In the genomic region with DNA sequence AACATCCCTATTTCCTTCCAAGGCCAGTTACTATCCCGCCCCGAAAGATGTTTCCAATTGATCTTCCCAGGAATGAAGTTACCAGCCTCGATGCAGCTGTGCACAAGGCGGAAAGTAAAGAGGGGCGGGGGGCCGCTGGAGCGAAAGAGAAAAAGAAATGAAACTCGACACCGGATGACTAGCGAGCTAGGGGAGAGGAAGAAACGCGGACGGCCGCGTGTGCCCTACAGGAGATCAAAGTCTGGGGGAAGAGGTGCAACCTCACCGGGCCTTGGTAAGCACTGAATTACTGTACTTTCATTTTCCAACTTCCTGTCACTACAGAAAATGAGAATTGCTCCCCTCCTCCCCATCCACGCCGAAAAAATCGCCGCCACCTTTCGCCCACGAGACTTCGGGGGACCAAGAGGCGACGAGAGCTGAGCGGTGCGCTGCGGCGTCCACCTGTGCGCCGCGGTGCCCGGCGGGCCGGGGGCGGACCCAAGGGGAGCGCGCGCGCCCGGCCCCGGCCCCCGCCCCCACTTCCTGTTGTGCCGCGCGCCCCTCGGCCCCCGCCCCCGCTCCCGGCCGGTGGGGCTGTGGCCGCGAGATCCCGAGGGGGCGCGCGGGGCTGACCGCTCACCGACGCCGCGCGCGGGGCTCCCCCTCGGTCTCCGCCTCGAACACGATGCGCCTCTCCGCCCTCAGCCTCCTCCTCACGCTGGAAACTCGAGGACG, we compare ENCODE assay signal across 1 cellular context.
A peak's percentile ranks its signal among the peaks of the same experiment; 100 is the strongest.
TF ChIP-seq lines count a peak whose summit lies in the region.

No MANE protein-coding gene starts in this region.

TF ChIP-seq in GM12878, 131 proteins besides CTCF, POLR2A, EP300 and RAD21 (continued from another document and continues in another):
- TF ChIP-seq, protein P1, sequence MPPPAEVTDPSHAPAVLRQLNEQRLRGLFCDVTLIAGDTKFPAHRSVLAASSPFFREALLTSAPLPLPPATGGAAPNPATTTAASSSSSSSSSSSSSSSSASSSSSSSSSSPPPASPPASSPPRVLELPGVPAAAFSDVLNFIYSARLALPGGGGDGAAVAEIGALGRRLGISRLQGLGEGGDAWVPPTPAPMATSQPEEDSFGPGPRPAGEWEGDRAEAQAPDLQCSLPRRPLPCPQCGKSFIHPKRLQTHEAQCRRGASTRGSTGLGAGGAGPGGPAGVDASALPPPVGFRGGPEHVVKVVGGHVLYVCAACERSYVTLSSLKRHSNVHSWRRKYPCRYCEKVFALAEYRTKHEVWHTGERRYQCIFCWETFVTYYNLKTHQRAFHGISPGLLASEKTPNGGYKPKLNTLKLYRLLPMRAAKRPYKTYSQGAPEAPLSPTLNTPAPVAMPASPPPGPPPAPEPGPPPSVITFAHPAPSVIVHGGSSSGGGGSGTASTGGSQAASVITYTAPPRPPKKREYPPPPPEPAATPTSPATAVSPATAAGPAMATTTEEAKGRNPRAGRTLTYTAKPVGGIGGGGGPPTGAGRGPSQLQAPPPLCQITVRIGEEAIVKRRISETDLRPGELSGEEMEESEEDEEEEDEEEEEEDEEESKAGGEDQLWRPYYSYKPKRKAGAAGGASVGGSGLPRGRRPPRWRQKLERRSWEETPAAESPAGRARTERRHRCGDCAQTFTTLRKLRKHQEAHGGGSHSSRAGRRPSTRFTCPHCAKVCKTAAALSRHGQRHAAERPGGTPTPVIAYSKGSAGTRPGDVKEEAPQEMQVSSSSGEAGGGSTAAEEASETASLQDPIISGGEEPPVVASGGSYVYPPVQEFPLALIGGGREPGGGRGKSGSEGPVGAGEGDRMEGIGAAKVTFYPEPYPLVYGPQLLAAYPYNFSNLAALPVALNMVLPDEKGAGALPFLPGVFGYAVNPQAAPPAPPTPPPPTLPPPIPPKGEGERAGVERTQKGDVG (CRISPR knock-in tag; IDR thresholded peaks at IDR 0.05): no peak
- no peak for TF ChIP-seq HDAC6 (IDR thresholded peaks at IDR 0.05; ENCODE audit: unreplicated experiment)
- TF ChIP-seq EZH2 (IDR thresholded peaks at IDR 0.05; ENCODE audit: borderline replicate concordance, control insufficient read depth, low read depth, low read length): no peak
- no peak for TF ChIP-seq SUZ12 (IDR thresholded peaks at IDR 0.05; ENCODE audit: unreplicated experiment)
- TF ChIP-seq, protein P2, sequence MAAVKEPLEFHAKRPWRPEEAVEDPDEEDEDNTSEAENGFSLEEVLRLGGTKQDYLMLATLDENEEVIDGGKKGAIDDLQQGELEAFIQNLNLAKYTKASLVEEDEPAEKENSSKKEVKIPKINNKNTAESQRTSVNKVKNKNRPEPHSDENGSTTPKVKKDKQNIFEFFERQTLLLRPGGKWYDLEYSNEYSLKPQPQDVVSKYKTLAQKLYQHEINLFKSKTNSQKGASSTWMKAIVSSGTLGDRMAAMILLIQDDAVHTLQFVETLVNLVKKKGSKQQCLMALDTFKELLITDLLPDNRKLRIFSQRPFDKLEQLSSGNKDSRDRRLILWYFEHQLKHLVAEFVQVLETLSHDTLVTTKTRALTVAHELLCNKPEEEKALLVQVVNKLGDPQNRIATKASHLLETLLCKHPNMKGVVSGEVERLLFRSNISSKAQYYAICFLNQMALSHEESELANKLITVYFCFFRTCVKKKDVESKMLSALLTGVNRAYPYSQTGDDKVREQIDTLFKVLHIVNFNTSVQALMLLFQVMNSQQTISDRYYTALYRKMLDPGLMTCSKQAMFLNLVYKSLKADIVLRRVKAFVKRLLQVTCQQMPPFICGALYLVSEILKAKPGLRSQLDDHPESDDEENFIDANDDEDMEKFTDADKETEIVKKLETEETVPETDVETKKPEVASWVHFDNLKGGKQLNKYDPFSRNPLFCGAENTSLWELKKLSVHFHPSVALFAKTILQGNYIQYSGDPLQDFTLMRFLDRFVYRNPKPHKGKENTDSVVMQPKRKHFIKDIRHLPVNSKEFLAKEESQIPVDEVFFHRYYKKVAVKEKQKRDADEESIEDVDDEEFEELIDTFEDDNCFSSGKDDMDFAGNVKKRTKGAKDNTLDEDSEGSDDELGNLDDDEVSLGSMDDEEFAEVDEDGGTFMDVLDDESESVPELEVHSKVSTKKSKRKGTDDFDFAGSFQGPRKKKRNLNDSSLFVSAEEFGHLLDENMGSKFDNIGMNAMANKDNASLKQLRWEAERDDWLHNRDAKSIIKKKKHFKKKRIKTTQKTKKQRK (IDR thresholded peaks at IDR 0.05; ENCODE audit: low read depth, low read length): no peak
- no peak for TF ChIP-seq ZNF24 (IDR thresholded peaks at IDR 0.05)
- TF ChIP-seq, protein P3, sequence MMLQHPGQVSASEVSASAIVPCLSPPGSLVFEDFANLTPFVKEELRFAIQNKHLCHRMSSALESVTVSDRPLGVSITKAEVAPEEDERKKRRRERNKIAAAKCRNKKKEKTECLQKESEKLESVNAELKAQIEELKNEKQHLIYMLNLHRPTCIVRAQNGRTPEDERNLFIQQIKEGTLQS (IDR thresholded peaks at IDR 0.05; ENCODE audit: borderline replicate concordance, extremely low read depth, low read depth, low read length): no peak
- TF ChIP-seq BACH1 (IDR thresholded peaks at IDR 0.05; ENCODE audit: borderline replicate concordance): peak; percentile 35
- TF ChIP-seq KDM1A (IDR thresholded peaks at IDR 0.05; ENCODE audit: borderline replicate concordance): no peak
- TF ChIP-seq MXI1 (IDR thresholded peaks at IDR 0.05; ENCODE audit: low read depth, low read length): peak; percentile 91
- TF ChIP-seq RBBP5 (conservative IDR thresholded peaks at IDR 0.05): no peak
- TF ChIP-seq, protein P4, sequence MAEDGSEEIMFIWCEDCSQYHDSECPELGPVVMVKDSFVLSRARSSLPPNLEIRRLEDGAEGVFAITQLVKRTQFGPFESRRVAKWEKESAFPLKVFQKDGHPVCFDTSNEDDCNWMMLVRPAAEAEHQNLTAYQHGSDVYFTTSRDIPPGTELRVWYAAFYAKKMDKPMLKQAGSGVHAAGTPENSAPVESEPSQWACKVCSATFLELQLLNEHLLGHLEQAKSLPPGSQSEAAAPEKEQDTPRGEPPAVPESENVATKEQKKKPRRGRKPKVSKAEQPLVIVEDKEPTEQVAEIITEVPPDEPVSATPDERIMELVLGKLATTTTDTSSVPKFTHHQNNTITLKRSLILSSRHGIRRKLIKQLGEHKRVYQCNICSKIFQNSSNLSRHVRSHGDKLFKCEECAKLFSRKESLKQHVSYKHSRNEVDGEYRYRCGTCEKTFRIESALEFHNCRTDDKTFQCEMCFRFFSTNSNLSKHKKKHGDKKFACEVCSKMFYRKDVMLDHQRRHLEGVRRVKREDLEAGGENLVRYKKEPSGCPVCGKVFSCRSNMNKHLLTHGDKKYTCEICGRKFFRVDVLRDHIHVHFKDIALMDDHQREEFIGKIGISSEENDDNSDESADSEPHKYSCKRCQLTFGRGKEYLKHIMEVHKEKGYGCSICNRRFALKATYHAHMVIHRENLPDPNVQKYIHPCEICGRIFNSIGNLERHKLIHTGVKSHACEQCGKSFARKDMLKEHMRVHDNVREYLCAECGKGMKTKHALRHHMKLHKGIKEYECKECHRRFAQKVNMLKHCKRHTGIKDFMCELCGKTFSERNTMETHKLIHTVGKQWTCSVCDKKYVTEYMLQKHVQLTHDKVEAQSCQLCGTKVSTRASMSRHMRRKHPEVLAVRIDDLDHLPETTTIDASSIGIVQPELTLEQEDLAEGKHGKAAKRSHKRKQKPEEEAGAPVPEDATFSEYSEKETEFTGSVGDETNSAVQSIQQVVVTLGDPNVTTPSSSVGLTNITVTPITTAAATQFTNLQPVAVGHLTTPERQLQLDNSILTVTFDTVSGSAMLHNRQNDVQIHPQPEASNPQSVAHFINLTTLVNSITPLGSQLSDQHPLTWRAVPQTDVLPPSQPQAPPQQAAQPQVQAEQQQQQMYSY (CRISPR knock-in tag; IDR thresholded peaks at IDR 0.05): no peak
- TF ChIP-seq, protein P5, sequence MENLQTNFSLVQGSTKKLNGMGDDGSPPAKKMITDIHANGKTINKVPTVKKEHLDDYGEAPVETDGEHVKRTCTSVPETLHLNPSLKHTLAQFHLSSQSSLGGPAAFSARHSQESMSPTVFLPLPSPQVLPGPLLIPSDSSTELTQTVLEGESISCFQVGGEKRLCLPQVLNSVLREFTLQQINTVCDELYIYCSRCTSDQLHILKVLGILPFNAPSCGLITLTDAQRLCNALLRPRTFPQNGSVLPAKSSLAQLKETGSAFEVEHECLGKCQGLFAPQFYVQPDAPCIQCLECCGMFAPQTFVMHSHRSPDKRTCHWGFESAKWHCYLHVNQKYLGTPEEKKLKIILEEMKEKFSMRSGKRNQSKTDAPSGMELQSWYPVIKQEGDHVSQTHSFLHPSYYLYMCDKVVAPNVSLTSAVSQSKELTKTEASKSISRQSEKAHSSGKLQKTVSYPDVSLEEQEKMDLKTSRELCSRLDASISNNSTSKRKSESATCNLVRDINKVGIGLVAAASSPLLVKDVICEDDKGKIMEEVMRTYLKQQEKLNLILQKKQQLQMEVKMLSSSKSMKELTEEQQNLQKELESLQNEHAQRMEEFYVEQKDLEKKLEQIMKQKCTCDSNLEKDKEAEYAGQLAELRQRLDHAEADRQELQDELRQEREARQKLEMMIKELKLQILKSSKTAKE (IDR thresholded peaks at IDR 0.05; ENCODE audit: low read depth, poor library complexity, severe bottlenecking): peak; percentile 73
- no peak; the same call in 1 of the 2 replicates for TF ChIP-seq ASH2L (IDR thresholded peaks at IDR 0.05; ENCODE audit: borderline replicate concordance, low read depth)
- TF ChIP-seq, protein P6, sequence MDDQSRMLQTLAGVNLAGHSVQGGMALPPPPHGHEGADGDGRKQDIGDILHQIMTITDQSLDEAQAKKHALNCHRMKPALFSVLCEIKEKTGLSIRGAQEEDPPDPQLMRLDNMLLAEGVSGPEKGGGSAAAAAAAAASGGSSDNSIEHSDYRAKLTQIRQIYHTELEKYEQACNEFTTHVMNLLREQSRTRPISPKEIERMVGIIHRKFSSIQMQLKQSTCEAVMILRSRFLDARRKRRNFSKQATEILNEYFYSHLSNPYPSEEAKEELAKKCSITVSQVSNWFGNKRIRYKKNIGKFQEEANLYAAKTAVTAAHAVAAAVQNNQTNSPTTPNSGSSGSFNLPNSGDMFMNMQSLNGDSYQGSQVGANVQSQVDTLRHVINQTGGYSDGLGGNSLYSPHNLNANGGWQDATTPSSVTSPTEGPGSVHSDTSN (IDR thresholded peaks at IDR 0.05; ENCODE audit: insufficient replicate concordance, low read depth, low read length): no peak
- TF ChIP-seq CBFB (IDR thresholded peaks at IDR 0.05; ENCODE audit: low read depth): 0 out of 2 replicates have a peak, but pooled peaks have one; percentile 19
- no peak for TF ChIP-seq CBX3 (IDR thresholded peaks at IDR 0.05; ENCODE audit: borderline replicate concordance, low read depth)
- TF ChIP-seq, protein P7, sequence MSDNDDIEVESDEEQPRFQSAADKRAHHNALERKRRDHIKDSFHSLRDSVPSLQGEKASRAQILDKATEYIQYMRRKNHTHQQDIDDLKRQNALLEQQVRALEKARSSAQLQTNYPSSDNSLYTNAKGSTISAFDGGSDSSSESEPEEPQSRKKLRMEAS (IDR thresholded peaks at IDR 0.05; ENCODE audit: low read depth, low read length): peak; percentile 71
- TF ChIP-seq FOXM1 (IDR thresholded peaks at IDR 0.05; ENCODE audit: low read depth, low read length): no peak; the same call in 1 of the 2 replicates
- TF ChIP-seq, protein P8, sequence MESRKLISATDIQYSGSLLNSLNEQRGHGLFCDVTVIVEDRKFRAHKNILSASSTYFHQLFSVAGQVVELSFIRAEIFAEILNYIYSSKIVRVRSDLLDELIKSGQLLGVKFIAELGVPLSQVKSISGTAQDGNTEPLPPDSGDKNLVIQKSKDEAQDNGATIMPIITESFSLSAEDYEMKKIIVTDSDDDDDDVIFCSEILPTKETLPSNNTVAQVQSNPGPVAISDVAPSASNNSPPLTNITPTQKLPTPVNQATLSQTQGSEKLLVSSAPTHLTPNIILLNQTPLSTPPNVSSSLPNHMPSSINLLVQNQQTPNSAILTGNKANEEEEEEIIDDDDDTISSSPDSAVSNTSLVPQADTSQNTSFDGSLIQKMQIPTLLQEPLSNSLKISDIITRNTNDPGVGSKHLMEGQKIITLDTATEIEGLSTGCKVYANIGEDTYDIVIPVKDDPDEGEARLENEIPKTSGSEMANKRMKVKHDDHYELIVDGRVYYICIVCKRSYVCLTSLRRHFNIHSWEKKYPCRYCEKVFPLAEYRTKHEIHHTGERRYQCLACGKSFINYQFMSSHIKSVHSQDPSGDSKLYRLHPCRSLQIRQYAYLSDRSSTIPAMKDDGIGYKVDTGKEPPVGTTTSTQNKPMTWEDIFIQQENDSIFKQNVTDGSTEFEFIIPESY (IDR thresholded peaks at IDR 0.05): no peak
- TF ChIP-seq BMI1 (IDR thresholded peaks at IDR 0.05; ENCODE audit: borderline replicate concordance): no peak
- TF ChIP-seq TAF1 (IDR thresholded peaks at IDR 0.05; ENCODE audit: borderline replicate concordance, low read depth, low read length): peak; percentile 99
- TF ChIP-seq MEF2A (IDR thresholded peaks at IDR 0.05; ENCODE audit: insufficient read depth, low read depth, low read length): no peak
- peak; percentile 63; the same call in 1 of the 2 replicates for TF ChIP-seq IRF4 (IDR thresholded peaks at IDR 0.05; ENCODE audit: low read depth, low read length)
- TF ChIP-seq FOXK2 (IDR thresholded peaks at IDR 0.05): no peak
- TF ChIP-seq STAT3 (IDR thresholded peaks at IDR 0.05; ENCODE audit: low read depth, low read length): no peak
- peak; percentile 78 for TF ChIP-seq MYC (IDR thresholded peaks at IDR 0.05; ENCODE audit: insufficient read depth, insufficient read length, insufficient replicate concordance, low read length, severe bottlenecking)
- TF ChIP-seq JUND (IDR thresholded peaks at IDR 0.05; ENCODE audit: low read depth, low read length): peak; percentile 36; the same call in 1 of the 2 replicates
- TF ChIP-seq SP1 (IDR thresholded peaks at IDR 0.05; ENCODE audit: low read depth, low read length): peak; percentile 54
- peak; percentile 86 for TF ChIP-seq CHD2 (IDR thresholded peaks at IDR 0.05; ENCODE audit: borderline replicate concordance, low read depth, low read length)
- TF ChIP-seq TCF3 (IDR thresholded peaks at IDR 0.05; ENCODE audit: borderline replicate concordance, insufficient read depth, low read depth, low read length): peak; percentile 74; the same call in 1 of the 2 replicates
- no peak for TF ChIP-seq NFXL1 (IDR thresholded peaks at IDR 0.05; ENCODE audit: borderline replicate concordance)
- TF ChIP-seq FOS (IDR thresholded peaks at IDR 0.05; ENCODE audit: borderline replicate concordance, extremely low read depth, insufficient read length): no peak
- TF ChIP-seq ZNF384 (IDR thresholded peaks at IDR 0.05; ENCODE audit: borderline replicate concordance, low read depth, low read length): peak; percentile 86
- peak; percentile 75; the same call in 1 of the 2 replicates for TF ChIP-seq IKZF1 (conservative IDR thresholded peaks at IDR 0.05)
